In the genomic region with DNA sequence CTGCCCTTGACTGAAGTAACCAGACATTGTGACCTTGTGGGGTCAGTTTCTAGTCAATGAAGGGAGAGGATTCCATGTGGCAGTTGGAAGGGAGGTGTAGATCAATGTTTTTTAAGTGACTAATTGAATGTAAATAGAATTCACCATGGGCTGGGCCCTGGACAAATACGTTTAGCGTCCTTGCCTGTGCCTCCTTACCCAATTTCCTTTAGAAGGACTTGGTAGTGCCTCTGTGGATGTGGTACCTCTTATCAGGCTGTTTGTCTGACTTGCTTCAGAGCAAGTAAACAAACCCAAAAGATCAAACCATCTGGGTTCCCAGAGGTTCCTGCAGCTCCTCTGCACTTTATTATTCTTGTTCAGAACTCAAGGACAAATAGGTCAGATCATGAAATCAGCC, we compare ENCODE assay signal across 1 cellular context.
TF ChIP-seq lines count a peak whose summit lies in the region.

No MANE protein-coding gene starts in this region.

TF ChIP-seq in HepG2, 621 proteins besides CTCF, POLR2A, EP300 and RAD21 (continued from another document and continues in another):
- TF ChIP-seq ZNF646 (CRISPR knock-in tag; IDR thresholded peaks at IDR 0.05) (no peak), CENPT (CRISPR knock-in tag; IDR thresholded peaks at IDR 0.05; ENCODE audit: low read depth) (no peak), TP53 (CRISPR knock-in tag; conservative IDR thresholded peaks at IDR 0.05) (no peak), NFIB (CRISPR knock-in tag; IDR thresholded peaks at IDR 0.05; ENCODE audit: borderline replicate concordance) (no peak), HMG20A (CRISPR knock-in tag; IDR thresholded peaks at IDR 0.05; ENCODE audit: borderline replicate concordance) (peak; percentile 56; the same call in 1 of the 2 replicates), ZFP62 (CRISPR knock-in tag; IDR thresholded peaks at IDR 0.05) (no peak), ZNF260 (CRISPR knock-in tag; IDR thresholded peaks at IDR 0.05; ENCODE audit: borderline replicate concordance, low read depth) (no peak), NBN (conservative IDR thresholded peaks at IDR 0.05) (no peak), MIER2 (CRISPR knock-in tag; IDR thresholded peaks at IDR 0.05) (no peak), ZNF484 (CRISPR knock-in tag; IDR thresholded peaks at IDR 0.05; ENCODE audit: borderline replicate concordance, low read depth) (no peak), SMAD1 (CRISPR knock-in tag; IDR thresholded peaks at IDR 0.05; ENCODE audit: borderline replicate concordance, low read depth) (no peak), ZNF275 (CRISPR knock-in tag; IDR thresholded peaks at IDR 0.05; ENCODE audit: borderline replicate concordance) (no peak), U2AF1 (optimal IDR thresholded peaks at IDR 0.05; ENCODE audit: low read depth, low read length) (no peak), CCDC6 (CRISPR knock-in tag; IDR thresholded peaks at IDR 0.05) (no peak), ZNF382 (CRISPR knock-in tag; IDR thresholded peaks at IDR 0.05; ENCODE audit: borderline replicate concordance) (no peak), ZNF33A (CRISPR knock-in tag; IDR thresholded peaks at IDR 0.05; ENCODE audit: borderline replicate concordance) (no peak), SKI (IDR thresholded peaks at IDR 0.05; ENCODE audit: partially characterized antibody) (peak; percentile 65), TBX3 (IDR thresholded peaks at IDR 0.05; ENCODE audit: borderline replicate concordance) (no peak), ZNF766 (CRISPR knock-in tag; IDR thresholded peaks at IDR 0.05; ENCODE audit: borderline replicate concordance) (no peak), RFX1 (IDR thresholded peaks at IDR 0.05) (no peak), LRRFIP1 (CRISPR knock-in tag; conservative IDR thresholded peaks at IDR 0.05) (no peak), ZSCAN29 (CRISPR knock-in tag; conservative IDR thresholded peaks at IDR 0.05) (0 out of 2 replicates have a peak, but pooled peaks have one; percentile 1), ZFP82 (CRISPR knock-in tag; IDR thresholded peaks at IDR 0.05; ENCODE audit: borderline replicate concordance) (no peak), ZNF678 (CRISPR knock-in tag; IDR thresholded peaks at IDR 0.05) (no peak), SRF (IDR thresholded peaks at IDR 0.05; ENCODE audit: low read depth, low read length) (no peak), DBP (CRISPR knock-in tag; IDR thresholded peaks at IDR 0.05; ENCODE audit: not compliant biosample characterization) (no peak), IRX3 (CRISPR knock-in tag; IDR thresholded peaks at IDR 0.05; ENCODE audit: borderline replicate concordance, low read depth) (no peak), ZNF124 (CRISPR knock-in tag; IDR thresholded peaks at IDR 0.05) (no peak), HNRNPUL1 (IDR thresholded peaks at IDR 0.05; ENCODE audit: low read depth, low read length) (no peak), ZNF773 (CRISPR knock-in tag; IDR thresholded peaks at IDR 0.05; ENCODE audit: borderline replicate concordance) (no peak), MEIS1 (CRISPR knock-in tag; IDR thresholded peaks at IDR 0.05; ENCODE audit: borderline replicate concordance) (no peak), ZNF232 (CRISPR knock-in tag; IDR thresholded peaks at IDR 0.05; ENCODE audit: borderline replicate concordance) (no peak), SMAD9 (CRISPR knock-in tag; IDR thresholded peaks at IDR 0.05) (no peak), ZNF644 (CRISPR knock-in tag; IDR thresholded peaks at IDR 0.05; ENCODE audit: low read depth) (no peak), HMG20B (CRISPR knock-in tag; conservative IDR thresholded peaks at IDR 0.05) (0 out of 2 replicates have a peak, but pooled peaks have one; percentile 58)
- TF ChIP-seq, protein P1, sequence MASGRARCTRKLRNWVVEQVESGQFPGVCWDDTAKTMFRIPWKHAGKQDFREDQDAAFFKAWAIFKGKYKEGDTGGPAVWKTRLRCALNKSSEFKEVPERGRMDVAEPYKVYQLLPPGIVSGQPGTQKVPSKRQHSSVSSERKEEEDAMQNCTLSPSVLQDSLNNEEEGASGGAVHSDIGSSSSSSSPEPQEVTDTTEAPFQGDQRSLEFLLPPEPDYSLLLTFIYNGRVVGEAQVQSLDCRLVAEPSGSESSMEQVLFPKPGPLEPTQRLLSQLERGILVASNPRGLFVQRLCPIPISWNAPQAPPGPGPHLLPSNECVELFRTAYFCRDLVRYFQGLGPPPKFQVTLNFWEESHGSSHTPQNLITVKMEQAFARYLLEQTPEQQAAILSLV (CRISPR knock-in tag; IDR thresholded peaks at IDR 0.05; ENCODE audit: borderline replicate concordance): no peak
- TF ChIP-seq, protein P2, sequence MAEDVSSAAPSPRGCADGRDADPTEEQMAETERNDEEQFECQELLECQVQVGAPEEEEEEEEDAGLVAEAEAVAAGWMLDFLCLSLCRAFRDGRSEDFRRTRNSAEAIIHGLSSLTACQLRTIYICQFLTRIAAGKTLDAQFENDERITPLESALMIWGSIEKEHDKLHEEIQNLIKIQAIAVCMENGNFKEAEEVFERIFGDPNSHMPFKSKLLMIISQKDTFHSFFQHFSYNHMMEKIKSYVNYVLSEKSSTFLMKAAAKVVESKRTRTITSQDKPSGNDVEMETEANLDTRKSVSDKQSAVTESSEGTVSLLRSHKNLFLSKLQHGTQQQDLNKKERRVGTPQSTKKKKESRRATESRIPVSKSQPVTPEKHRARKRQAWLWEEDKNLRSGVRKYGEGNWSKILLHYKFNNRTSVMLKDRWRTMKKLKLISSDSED (CRISPR knock-in tag; IDR thresholded peaks at IDR 0.05): no peak
- TF ChIP-seq, protein P3, sequence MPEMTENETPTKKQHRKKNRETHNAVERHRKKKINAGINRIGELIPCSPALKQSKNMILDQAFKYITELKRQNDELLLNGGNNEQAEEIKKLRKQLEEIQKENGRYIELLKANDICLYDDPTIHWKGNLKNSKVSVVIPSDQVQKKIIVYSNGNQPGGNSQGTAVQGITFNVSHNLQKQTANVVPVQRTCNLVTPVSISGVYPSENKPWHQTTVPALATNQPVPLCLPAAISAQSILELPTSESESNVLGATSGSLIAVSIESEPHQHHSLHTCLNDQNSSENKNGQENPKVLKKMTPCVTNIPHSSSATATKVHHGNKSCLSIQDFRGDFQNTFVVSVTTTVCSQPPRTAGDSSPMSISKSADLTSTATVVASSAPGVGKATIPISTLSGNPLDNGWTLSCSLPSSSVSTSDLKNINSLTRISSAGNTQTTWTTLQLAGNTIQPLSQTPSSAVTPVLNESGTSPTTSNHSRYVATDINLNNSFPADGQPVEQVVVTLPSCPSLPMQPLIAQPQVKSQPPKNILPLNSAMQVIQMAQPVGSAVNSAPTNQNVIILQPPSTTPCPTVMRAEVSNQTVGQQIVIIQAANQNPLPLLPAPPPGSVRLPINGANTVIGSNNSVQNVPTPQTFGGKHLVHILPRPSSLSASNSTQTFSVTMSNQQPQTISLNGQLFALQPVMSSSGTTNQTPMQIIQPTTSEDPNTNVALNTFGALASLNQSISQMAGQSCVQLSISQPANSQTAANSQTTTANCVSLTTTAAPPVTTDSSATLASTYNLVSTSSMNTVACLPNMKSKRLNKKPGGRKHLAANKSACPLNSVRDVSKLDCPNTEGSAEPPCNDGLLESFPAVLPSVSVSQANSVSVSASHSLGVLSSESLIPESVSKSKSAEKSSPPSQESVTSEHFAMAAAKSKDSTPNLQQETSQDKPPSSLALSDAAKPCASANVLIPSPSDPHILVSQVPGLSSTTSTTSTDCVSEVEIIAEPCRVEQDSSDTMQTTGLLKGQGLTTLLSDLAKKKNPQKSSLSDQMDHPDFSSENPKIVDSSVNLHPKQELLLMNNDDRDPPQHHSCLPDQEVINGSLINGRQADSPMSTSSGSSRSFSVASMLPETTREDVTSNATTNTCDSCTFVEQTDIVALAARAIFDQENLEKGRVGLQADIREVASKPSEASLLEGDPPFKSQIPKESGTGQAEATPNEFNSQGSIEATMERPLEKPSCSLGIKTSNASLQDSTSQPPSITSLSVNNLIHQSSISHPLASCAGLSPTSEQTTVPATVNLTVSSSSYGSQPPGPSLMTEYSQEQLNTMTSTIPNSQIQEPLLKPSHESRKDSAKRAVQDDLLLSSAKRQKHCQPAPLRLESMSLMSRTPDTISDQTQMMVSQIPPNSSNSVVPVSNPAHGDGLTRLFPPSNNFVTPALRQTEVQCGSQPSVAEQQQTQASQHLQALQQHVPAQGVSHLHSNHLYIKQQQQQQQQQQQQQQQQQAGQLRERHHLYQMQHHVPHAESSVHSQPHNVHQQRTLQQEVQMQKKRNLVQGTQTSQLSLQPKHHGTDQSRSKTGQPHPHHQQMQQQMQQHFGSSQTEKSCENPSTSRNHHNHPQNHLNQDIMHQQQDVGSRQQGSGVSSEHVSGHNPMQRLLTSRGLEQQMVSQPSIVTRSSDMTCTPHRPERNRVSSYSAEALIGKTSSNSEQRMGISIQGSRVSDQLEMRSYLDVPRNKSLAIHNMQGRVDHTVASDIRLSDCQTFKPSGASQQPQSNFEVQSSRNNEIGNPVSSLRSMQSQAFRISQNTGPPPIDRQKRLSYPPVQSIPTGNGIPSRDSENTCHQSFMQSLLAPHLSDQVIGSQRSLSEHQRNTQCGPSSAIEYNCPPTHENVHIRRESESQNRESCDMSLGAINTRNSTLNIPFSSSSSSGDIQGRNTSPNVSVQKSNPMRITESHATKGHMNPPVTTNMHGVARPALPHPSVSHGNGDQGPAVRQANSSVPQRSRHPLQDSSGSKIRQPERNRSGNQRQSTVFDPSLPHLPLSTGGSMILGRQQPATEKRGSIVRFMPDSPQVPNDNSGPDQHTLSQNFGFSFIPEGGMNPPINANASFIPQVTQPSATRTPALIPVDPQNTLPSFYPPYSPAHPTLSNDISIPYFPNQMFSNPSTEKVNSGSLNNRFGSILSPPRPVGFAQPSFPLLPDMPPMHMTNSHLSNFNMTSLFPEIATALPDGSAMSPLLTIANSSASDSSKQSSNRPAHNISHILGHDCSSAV (CRISPR knock-in tag; IDR thresholded peaks at IDR 0.05; ENCODE audit: borderline replicate concordance): no peak
